In genomic region chr10:11573497-11573896, GRCh38 we compare ENCODE assay signal across 9 cellular contexts. TPM values are rescaled to one million over a fixed set of nuclear protein-coding genes. Genes with fewer than 3 reads are reported as not detected.
DNase-seq lines count a peak whose midpoint lies in the region; ATAC-seq and TF ChIP-seq lines count a peak whose summit lies in the region.
"Had no signal": no experiment of that assay in that cellular context is flagged by ENCODE, and none has a peak within 500 bp of the region (broad histone marks: within the 10 kb centered on the region; RNA-seq: fewer than 3 reads in every experiment).

No MANE protein-coding gene starts in this region.

- peaks cover 24% of the 10 kb centered on the region for H3K4me1 Mint-ChIP-seq in brain

- peak; percentile 31 for DNase-seq in skeletal muscle cell (ENCODE audit: low read depth)
- DNase-seq in vagina (ENCODE audit: extremely low spot score in 2 of 2): no peak
- no peak for DNase-seq in DMS53 (lab: John Stamatoyannopoulos, UW)
- no peak for DNase-seq in BE2C
- DNase-seq in HuH-7.5 (ENCODE audit: low spot score): no peak

- TF ChIP-seq CTCF in brain (conservative IDR thresholded peaks at IDR 0.05) (no peak), vagina (IDR thresholded peaks at IDR 0.05) (no peak), BE2C (IDR thresholded peaks at IDR 0.05; ENCODE audit: low read depth, low read length) (no peak)

- H3K4me3 ChIP-seq in skeletal muscle cell (ENCODE audit: low read depth, low read length): no peak overlapping the region
- H3K4me3 ChIP-seq in vagina: no peak overlapping the region
- H3K4me3 ChIP-seq in BE2C (ENCODE audit: low read depth, low read length): no peak overlapping the region

- H3K4me1 ChIP-seq in vagina (peaks cover 11% of the 10 kb centered on the region), BE2C (0 out of 2 replicates have a peak, but pooled peaks cover 4% of the 10 kb centered on the region)

- H3K4me3 Mint-ChIP-seq in brain: peak overlapping the region in 4 of 5 experiments; percentile 43 to 77 (median 54)
- H3K4me3 Mint-ChIP-seq: T-helper 1 cell treated with Interleukin-12 subunit alpha and Interleukin-12 subunit beta and Interleukin-4 antibody, amounts not matched to agents 30 μg/mL and 1 μg/mL, for 36 hours had no signal

- no peak overlapping the region for H3K27ac ChIP-seq in vagina

- no peaks in the 10 kb centered on the region for H3K9me3 ChIP-seq in vagina
- H3K9me3 ChIP-seq in BE2C: no peaks in the 10 kb centered on the region

- H3K27me3 ChIP-seq in vagina: no peaks in the 10 kb centered on the region
- no peaks in the 10 kb centered on the region for H3K27me3 ChIP-seq in BE2C

- peaks cover 5% of the 10 kb centered on the region for H3K36me3 Mint-ChIP-seq in brain

- peak overlapping the region in 4 of 5 experiments; percentile 26 to 74 (median 39) for H3K27ac Mint-ChIP-seq in brain
- H3K27ac Mint-ChIP-seq: T-helper 1 cell treated with Interleukin-12 subunit alpha and Interleukin-12 subunit beta and Interleukin-4 antibody, amounts not matched to agents 30 μg/mL and 1 μg/mL, for 36 hours had no signal

- TF ChIP-seq POLR2A in vagina (IDR thresholded peaks at IDR 0.05): no peak

- H3K36me3 ChIP-seq in vagina: no peaks in the 10 kb centered on the region
- no peaks in the 10 kb centered on the region for H3K36me3 ChIP-seq in BE2C

- intact Hi-C loops in vagina (cut with DNase I): no loop called here

- no peaks in the 10 kb centered on the region for H3K27me3 Mint-ChIP-seq in brain

- peaks cover 0 to 6% (median 2%) of the 10 kb centered on the region in 5 experiments for H3K9me3 Mint-ChIP-seq in brain
- H3K9me3 Mint-ChIP-seq: T-helper 1 cell treated with Interleukin-12 subunit alpha and Interleukin-12 subunit beta and Interleukin-4 antibody, amounts not matched to agents 30 μg/mL and 1 μg/mL, for 36 hours had no signal

- ATAC-seq in GM18873 (IDR thresholded peaks at IDR 0.05; ENCODE audit: low FRiP score, unreplicated experiment) (peak; percentile 44), HG03108 (IDR thresholded peaks at IDR 0.05; ENCODE audit: unreplicated experiment) (peak; percentile 47)

RNA-seq across cellular contexts. Expression of gene USP6NL, which starts 38.0 kb away (rescaled TPM):
- polyA plus RNA-seq in brain (ENCODE audit: insufficient read depth, low read depth, low replicate concordance): 8.7 TPM
- total RNA-seq in vagina: 23.3 TPM
- polyA plus RNA-seq in BE2C (2012; ENCODE audit: insufficient read depth, insufficient read length, low read depth): 6.4 TPM
